Comparison of ENCODE assay signal across 8 cellular contexts in genomic region chr20:50729925-50730764, GRCh38. TPM values are rescaled to one million over a fixed set of nuclear protein-coding genes. Genes with fewer than 3 reads are reported as not detected.
DNase-seq lines count a peak whose midpoint lies in the region; ATAC-seq and TF ChIP-seq lines count a peak whose summit lies in the region.

No MANE protein-coding gene starts in this region.

- peaks cover 35% of the 10 kb centered on the region for H4K20me1 ChIP-seq in neural progenitor cell (ENCODE audit: low read depth)

- H3K27ac ChIP-seq in SJCRH30, result no peak overlapping the region
- peak overlapping the region; percentile 62 to 84 (median 77) for H3K27ac ChIP-seq in esophagus muscularis mucosa (replicated peaks in 1 of 4)
- peak overlapping the region; percentile 65 for H3K27ac ChIP-seq in neural progenitor cell

- H3K27me3 ChIP-seq in SJCRH30 (peaks cover 9% of the 10 kb centered on the region), esophagus muscularis mucosa (no peaks in the 10 kb centered on the region), neural progenitor cell (no peaks in the 10 kb centered on the region)

- no peaks in the 10 kb centered on the region for H3K36me3 Mint-ChIP-seq in neural progenitor cell

- no peaks in the 10 kb centered on the region for H3K27me3 Mint-ChIP-seq in neural progenitor cell (ENCODE audit: insufficient read depth, low read depth)

- H3K4me3 ChIP-seq in SJCRH30 (peak overlapping the region; percentile 68), esophagus muscularis mucosa (peak overlapping the region; percentile 76 to 91 (median 84)), neural progenitor cell (peak overlapping the region; percentile 53)

- H3K9ac ChIP-seq in neural progenitor cell, result no peak overlapping the region

- H3K79me2 ChIP-seq in neural progenitor cell (ENCODE audit: low read depth), result peaks cover 37% of the 10 kb centered on the region

- 44% methylated on average over 21 of the region's 21 CpGs for WGBS in esophagus muscularis mucosa

- H3K4me1 ChIP-seq in SJCRH30 (peaks cover 2% of the 10 kb centered on the region; the same call in 1 of the 2 replicates), esophagus muscularis mucosa (peaks cover 24 to 30% (median 26%) of the 10 kb centered on the region in 4 donors), neural progenitor cell (peaks cover 30% of the 10 kb centered on the region)

- no peaks in the 10 kb centered on the region for H3K9me3 Mint-ChIP-seq in neural progenitor cell

- TF ChIP-seq CTCF in esophagus muscularis mucosa (IDR thresholded peaks at IDR 0.05) (no peak), neural progenitor cell (IDR thresholded peaks at IDR 0.05) (no peak)

- H3K4me3 Mint-ChIP-seq in neural progenitor cell, result peak overlapping the region; percentile 93

- H3K4me2 ChIP-seq in neural progenitor cell, result peak overlapping the region; percentile 78

- no peak overlapping the region for H2AFZ ChIP-seq in neural progenitor cell (replicated peaks)

- H3K27ac Mint-ChIP-seq in neural progenitor cell, result peak overlapping the region; percentile 99

- TF ChIP-seq POLR2A in esophagus muscularis mucosa (IDR thresholded peaks at IDR 0.05; ENCODE audit: low read depth), result no peak

- H3F3A ChIP-seq in neural progenitor cell (ENCODE audit: low read depth), result peaks cover 43% of the 10 kb centered on the region

- H3K4me1 Mint-ChIP-seq in neural progenitor cell, result peaks cover 39% of the 10 kb centered on the region

- H3K36me3 ChIP-seq in SJCRH30, result no peaks in the 10 kb centered on the region
- H3K36me3 ChIP-seq in esophagus muscularis mucosa, result no peaks in the 10 kb centered on the region
- H3K36me3 ChIP-seq in neural progenitor cell, result no peaks in the 10 kb centered on the region

- ATAC-seq in GM21515 (IDR thresholded peaks at IDR 0.05; ENCODE audit: unreplicated experiment), result no peak

- DNase-seq in DMS153 (lab: John Stamatoyannopoulos, UW) (peak; percentile 53), DMS153 treated with DMSO at 0.1 percent for 48 hours (lab: John Stamatoyannopoulos, UW; ENCODE audit: unreplicated experiment) (no peak), SJCRH30 (peak in 1 of 2 experiments; percentile 32), esophagus muscularis mucosa (ENCODE audit: extremely low spot score) (peak; percentile 89), neural progenitor cell (ENCODE audit: low spot score) (no peak), foreskin melanocyte (no peak), NOMO-1 (lab: John Stamatoyannopoulos, UW; ENCODE audit: unreplicated experiment in 2 of 2) (no peak)

- TF ChIP-seq EP300 in esophagus muscularis mucosa (IDR thresholded peaks at IDR 0.05), result no peak

- no peaks in the 10 kb centered on the region for H3K9me3 ChIP-seq in SJCRH30 (replicated peaks)
- H3K9me3 ChIP-seq in esophagus muscularis mucosa, result no peaks in the 10 kb centered on the region
- H3K9me3 ChIP-seq in neural progenitor cell (ENCODE audit: low read depth), result no peaks in the 10 kb centered on the region

- intact Hi-C loops in esophagus muscularis mucosa (cut with DNase I), result no loop called here

RNA-seq across cellular contexts. Expression of gene PARD6B, which starts 1.2 kb away (rescaled TPM):
- 2.3 and 2.8 TPM in 2 replicates for total RNA-seq in SJCRH30 (2014; rRNA removed; shearing (Covaris generic))
- total RNA-seq in esophagus muscularis mucosa (1 to 10 TPM in 3 of 4 donors, under 1 TPM in 1; 0.99 to 4.2 (median 2.8) TPM), neural progenitor cell (ENCODE audit: low replicate concordance) (31.0 and 45.7 TPM in 2 replicates)

RNA-seq across cellular contexts. Expression of gene RIPOR3, which starts 38.8 kb away (rescaled TPM):
- 1.7 and 2.6 TPM in 2 replicates for total RNA-seq in SJCRH30 (2014; rRNA removed; shearing (Covaris generic))
- total RNA-seq in esophagus muscularis mucosa (10 to 100 TPM in 3 of 4 donors, 1 to 10 TPM in 1; 6.1 to 25.7 (median 15.3) TPM), neural progenitor cell (ENCODE audit: low replicate concordance) (1.2 and 3.7 TPM in 2 replicates)

Comparison
In these comparisons a context has a peak if more than half of its experiments do, and no peak if none do; other contexts are left out.
1. DNase-seq: peak in DMS153 (single experiment) and esophagus muscularis mucosa (single experiment); none in DMS153 treated with DMSO at 0.1 percent for 48 hours (single experiment), neural progenitor cell (single experiment), foreskin melanocyte (single experiment) and NOMO-1 (0 of 2).
2. Peak in every context shown above with its lines, with median percentiles within 50 percentile points of each other: H3K4me3 ChIP-seq.